Comparison of ENCODE assay signal across 26 cellular contexts in genomic region chr7:105799677-105800076, GRCh38.
DNase-seq lines count a peak whose midpoint lies in the region; ATAC-seq and TF ChIP-seq lines count a peak whose summit lies in the region.
"Had no signal": no experiment of that assay in that cellular context is flagged by ENCODE, and none has a peak within 500 bp of the region (broad histone marks: within the 10 kb centered on the region; RNA-seq: fewer than 3 reads in every experiment).

No MANE protein-coding gene starts in this region.

- H3K79me1 ChIP-seq in mesenchymal stem cell (replicated peaks; ENCODE audit: low read length, poor library complexity, severe bottlenecking) = peaks cover 17% of the 10 kb centered on the region

- 49% methylated on average over 7 of the region's 7 CpGs for WGBS in mesenchymal stem cell
- WGBS in stomach, 5 donors = 70 to 84% (median 79%) methylated on average over 7 of the region's 7 CpGs

- H2BK120ac ChIP-seq in mesenchymal stem cell (ENCODE audit: low read depth, low read length) = no peak overlapping the region

- H4K91ac ChIP-seq in mesenchymal stem cell (ENCODE audit: low read length) = no peak overlapping the region

- peak overlapping the region; percentile 23 to 82 for H2BK12ac ChIP-seq in mesenchymal stem cell (ENCODE audit: low read length in 2 of 2)

- H3K4me1 ChIP-seq in mesenchymal stem cell (ENCODE audit: control insufficient read depth, insufficient read depth, low read depth, low read length) (peaks cover 15% of the 10 kb centered on the region), stomach (peaks cover 8 to 65% (median 35%) of the 10 kb centered on the region in 4 donors)
- peaks cover 10% of the 10 kb centered on the region for H3K4me1 ChIP-seq in CD8-positive, alpha-beta T cell (ENCODE audit: insufficient read depth, low read length)

- no peak for TF ChIP-seq POLR2A in stomach (IDR thresholded peaks at IDR 0.05)

- CTCF ChIA-PET in CD8-positive, alpha-beta T cell (lab: Charles Lee) = interaction anchor here (1.3 kb wide), 1 partner anchor 19 kb away, joined by 3 read pairs; no protein-coding TSS in a partner anchor

- intact Hi-C loops in stomach (cut with DNase I; ENCODE audit: low total_unique reads) = no loop called here
- intact Hi-C loops in CD8-positive, alpha-beta T cell (cut with DNase I, micrococcal nuclease) = no loop called here

- no peak overlapping the region for H3K4me3 ChIP-seq in mesenchymal stem cell (ENCODE audit: insufficient read depth in 1 of 2, low read depth in 1 of 2, low read length in 2 of 2)
- no peak overlapping the region for H3K4me3 ChIP-seq in stomach
- no peak overlapping the region for H3K4me3 ChIP-seq in CD8-positive, alpha-beta T cell (ENCODE audit: low read depth, low read length)
- H3K4me3 ChIP-seq: hepatocyte, thoracic aorta, vagina had no signal

- H3K27me3 ChIP-seq in mesenchymal stem cell (ENCODE audit: control insufficient read depth in 1 of 2, insufficient read depth in 1 of 2, low read length in 2 of 2) (no peaks in the 10 kb centered on the region), stomach (no peaks in the 10 kb centered on the region)
- H3K27me3 ChIP-seq in CD8-positive, alpha-beta T cell (ENCODE audit: insufficient read depth, low read length) = no peaks in the 10 kb centered on the region
- H3K27me3 ChIP-seq: foreskin keratinocyte, hepatocyte, vagina had no signal

- H3K9ac ChIP-seq in mesenchymal stem cell (ENCODE audit: low read length) = no peak overlapping the region

- peak overlapping the region in 1 of 2 experiments; percentile 41 for H3K18ac ChIP-seq in mesenchymal stem cell (ENCODE audit: low read depth in 1 of 2, low read length in 2 of 2)

- DNase-seq in EH (ENCODE audit: low read depth) (peak; percentile 67), mesenchymal stem cell (peak; percentile 78), stomach (no peak), middle frontal gyrus (ENCODE audit: extremely low spot score, low spot score) (no peak)
- no peak for DNase-seq in effector memory CD8-positive, alpha-beta T cell
- no peak for DNase-seq in CD8-positive, alpha-beta T cell
- no peak for DNase-seq in activated T-cell treated with anti-CD3 and anti-CD28 coated beads, Interleukin-2, amount 50 U/mL, for 72 hours
- DNase-seq: activated B cell treated with CpG ODN at 0.5 μM for 24 hours; activated CD4-positive, alpha-beta T cell treated with anti-CD3 and anti-CD28 coated beads, Interleukin-2, amount 50 U/mL, for 48 hours; activated gamma-delta T cell; activated naive CD8-positive, alpha-beta T cell treated with anti-CD3 and anti-CD28 coated beads, Interleukin-2, amount 50 U/mL, for 24 hours; Caco-2; DMS79; effector CD4-positive, alpha-beta T cell; foreskin keratinocyte; immature natural killer cell; NCI-H1105; NCI-H2029; NCI-H2227 treated with DMSO at 0.1 percent for 48 hours; NCI-H69; nucleus accumbens; T1000 had no signal

- no peaks in the 10 kb centered on the region for H3K9me3 Mint-ChIP-seq in effector memory CD8-positive, alpha-beta T cell
- no peaks in the 10 kb centered on the region for H3K9me3 Mint-ChIP-seq in CD8-positive, alpha-beta T cell
- no peaks in the 10 kb centered on the region for H3K9me3 Mint-ChIP-seq in activated T-cell treated with anti-CD3 and anti-CD28 coated beads, Interleukin-2, amount 50 U/mL, for 72 hours
- H3K9me3 Mint-ChIP-seq: activated B cell treated with CpG ODN at 0.5 μM for 24 hours; activated naive CD8-positive, alpha-beta T cell treated with anti-CD3 and anti-CD28 coated beads, Interleukin-2, amount 50 U/mL, for 24 hours; IgD-negative memory B cell; immature natural killer cell had no signal

- POLR2A ChIA-PET in CD8-positive, alpha-beta T cell (lab: Charles Lee) = interaction anchor here (0.7 to 1.1 kb wide), 3 partner anchors 9 to 163 kb away, joined by 3 to 4 read pairs (median 3); no protein-coding TSS in a partner anchor

- no peak overlapping the region for H2AK5ac ChIP-seq in mesenchymal stem cell (ENCODE audit: low read length, severe bottlenecking)

- H3K23ac ChIP-seq in mesenchymal stem cell (ENCODE audit: low read length in 2 of 2) = no peak overlapping the region

- no peak overlapping the region for H4K8ac ChIP-seq in mesenchymal stem cell (ENCODE audit: low read length)

- TF ChIP-seq EP300 in stomach (IDR thresholded peaks at IDR 0.05) = no peak

- no peak overlapping the region for H3K4me2 ChIP-seq in mesenchymal stem cell (ENCODE audit: low read length, poor library complexity, severe bottlenecking)
- H3K4me2 ChIP-seq: hepatocyte had no signal

- H3K27ac ChIP-seq in mesenchymal stem cell (ENCODE audit: low read length, poor library complexity, severe bottlenecking) = no peak overlapping the region
- peak overlapping the region in 3 of 5 donors; percentile 13 to 52 (median 41) for H3K27ac ChIP-seq in stomach
- H3K27ac ChIP-seq in CD8-positive, alpha-beta T cell (ENCODE audit: low read depth, low read length) = no peak overlapping the region
- H3K27ac ChIP-seq: foreskin keratinocyte, hepatocyte, thoracic aorta, vagina had no signal

- H2AFZ ChIP-seq in mesenchymal stem cell (ENCODE audit: low read depth, low read length) = no peak overlapping the region
- H2AFZ ChIP-seq: hepatocyte had no signal

- ATAC-seq in effector memory CD8-positive, alpha-beta T cell (replicated peaks) = no peak
- no peak for ATAC-seq in CD8-positive, alpha-beta T cell
- ATAC-seq in activated T-cell treated with anti-CD3 and anti-CD28 coated beads, Interleukin-2, amount 50 U/mL, for 72 hours (replicated peaks in 1 of 2) = no peak
- ATAC-seq: foreskin keratinocyte had no signal

- peak overlapping the region in 1 of 2 experiments; percentile 76 for H3K4ac ChIP-seq in mesenchymal stem cell (ENCODE audit: low read depth in 1 of 2, low read length in 2 of 2)

- peaks cover 3% of the 10 kb centered on the region for H3K36me3 Mint-ChIP-seq in effector memory CD8-positive, alpha-beta T cell (ENCODE audit: insufficient read depth)
- H3K36me3 Mint-ChIP-seq in CD8-positive, alpha-beta T cell = peaks cover 3% of the 10 kb centered on the region
- no peaks in the 10 kb centered on the region for H3K36me3 Mint-ChIP-seq in activated T-cell treated with anti-CD3 and anti-CD28 coated beads, Interleukin-2, amount 50 U/mL, for 72 hours (ENCODE audit: insufficient read depth in 2 of 2)

- no peak overlapping the region for H2BK15ac ChIP-seq in mesenchymal stem cell (ENCODE audit: low read depth, poor library complexity, severe bottlenecking)

- H2BK5ac ChIP-seq in mesenchymal stem cell (ENCODE audit: low read depth, low read length, poor library complexity, severe bottlenecking) = no peak overlapping the region

- no peak overlapping the region for H3K14ac ChIP-seq in mesenchymal stem cell (ENCODE audit: low read length in 2 of 2)

- H3K4me3 Mint-ChIP-seq in effector memory CD8-positive, alpha-beta T cell = no peak overlapping the region
- no peak overlapping the region for H3K4me3 Mint-ChIP-seq in CD8-positive, alpha-beta T cell
- peak overlapping the region in 1 of 2 donors; percentile 20 for H3K4me3 Mint-ChIP-seq in activated T-cell treated with anti-CD3 and anti-CD28 coated beads, Interleukin-2, amount 50 U/mL, for 72 hours
- H3K4me3 Mint-ChIP-seq: activated B cell treated with CpG ODN at 0.5 μM for 24 hours; activated naive CD8-positive, alpha-beta T cell treated with anti-CD3 and anti-CD28 coated beads, Interleukin-2, amount 50 U/mL, for 24 hours had no signal

- H3K4me1 Mint-ChIP-seq in effector memory CD8-positive, alpha-beta T cell (ENCODE audit: low read depth in 2 of 2) = peaks cover 19 to 24% of the 10 kb centered on the region in 2 donors
- peaks cover 29% of the 10 kb centered on the region for H3K4me1 Mint-ChIP-seq in CD8-positive, alpha-beta T cell (ENCODE audit: low read depth)
- peaks cover 36% of the 10 kb centered on the region for H3K4me1 Mint-ChIP-seq in activated T-cell treated with anti-CD3 and anti-CD28 coated beads, Interleukin-2, amount 50 U/mL, for 72 hours (ENCODE audit: low read depth)

- H3K9me3 ChIP-seq in mesenchymal stem cell (ENCODE audit: control insufficient read depth, low read length) (no peaks in the 10 kb centered on the region), stomach (no peaks in the 10 kb centered on the region)
- no peaks in the 10 kb centered on the region for H3K9me3 ChIP-seq in CD8-positive, alpha-beta T cell (ENCODE audit: low read length)
- H3K9me3 ChIP-seq: Caco-2, thoracic aorta, vagina had no signal

- H3K36me3 ChIP-seq in mesenchymal stem cell (ENCODE audit: control insufficient read depth in 1 of 2, insufficient read depth in 2 of 2, low read depth in 1 of 2, low read length in 2 of 2) (no peaks in the 10 kb centered on the region), stomach (no peaks in the 10 kb centered on the region)
- H3K36me3 ChIP-seq in CD8-positive, alpha-beta T cell (ENCODE audit: insufficient read depth, low read length) = no peaks in the 10 kb centered on the region
- H3K36me3 ChIP-seq: thoracic aorta, vagina had no signal

- H3K27me3 Mint-ChIP-seq in effector memory CD8-positive, alpha-beta T cell = no peaks in the 10 kb centered on the region
- H3K27me3 Mint-ChIP-seq in CD8-positive, alpha-beta T cell (ENCODE audit: low read depth) = no peaks in the 10 kb centered on the region
- no peaks in the 10 kb centered on the region for H3K27me3 Mint-ChIP-seq in activated T-cell treated with anti-CD3 and anti-CD28 coated beads, Interleukin-2, amount 50 U/mL, for 72 hours (ENCODE audit: low read depth)
- H3K27me3 Mint-ChIP-seq: activated B cell treated with CpG ODN at 0.5 μM for 24 hours; activated naive CD8-positive, alpha-beta T cell treated with anti-CD3 and anti-CD28 coated beads, Interleukin-2, amount 50 U/mL, for 24 hours; IgD-negative memory B cell had no signal

- H3K27ac Mint-ChIP-seq in effector memory CD8-positive, alpha-beta T cell = peak overlapping the region; percentile 9 to 22
- H3K27ac Mint-ChIP-seq in CD8-positive, alpha-beta T cell = no peak overlapping the region
- no peak overlapping the region for H3K27ac Mint-ChIP-seq in activated T-cell treated with anti-CD3 and anti-CD28 coated beads, Interleukin-2, amount 50 U/mL, for 72 hours
- H3K27ac Mint-ChIP-seq: activated B cell treated with CpG ODN at 0.5 μM for 24 hours, IgD-negative memory B cell had no signal

- TF ChIP-seq CTCF in stomach (IDR thresholded peaks at IDR 0.05) = no peak
- no peak for TF ChIP-seq CTCF in CD8-positive, alpha-beta T cell (IDR thresholded peaks at IDR 0.05)

Comparison
In these comparisons a context has a peak if more than half of its experiments do, and no peak if none do; other contexts are left out.
1. DNase-seq: peak in EH (single experiment) and mesenchymal stem cell (single experiment); none in effector memory CD8-positive, alpha-beta T cell (0 of 3), stomach (single experiment), CD8-positive, alpha-beta T cell (0 of 7), activated T-cell treated with anti-CD3 and anti-CD28 coated beads, Interleukin-2, amount 50 U/mL, for 72 hours (0 of 2) and middle frontal gyrus (single experiment).
2. H3K27ac Mint-ChIP-seq: peak in effector memory CD8-positive, alpha-beta T cell (2 of 2); none in CD8-positive, alpha-beta T cell (single experiment) and activated T-cell treated with anti-CD3 and anti-CD28 coated beads, Interleukin-2, amount 50 U/mL, for 72 hours (single experiment).
3. H3K27ac ChIP-seq: peak in stomach (3 of 5); none in mesenchymal stem cell (single experiment) and CD8-positive, alpha-beta T cell (single experiment).